Comparison of ENCODE assay signal across 13 cellular contexts in the genomic region with DNA sequence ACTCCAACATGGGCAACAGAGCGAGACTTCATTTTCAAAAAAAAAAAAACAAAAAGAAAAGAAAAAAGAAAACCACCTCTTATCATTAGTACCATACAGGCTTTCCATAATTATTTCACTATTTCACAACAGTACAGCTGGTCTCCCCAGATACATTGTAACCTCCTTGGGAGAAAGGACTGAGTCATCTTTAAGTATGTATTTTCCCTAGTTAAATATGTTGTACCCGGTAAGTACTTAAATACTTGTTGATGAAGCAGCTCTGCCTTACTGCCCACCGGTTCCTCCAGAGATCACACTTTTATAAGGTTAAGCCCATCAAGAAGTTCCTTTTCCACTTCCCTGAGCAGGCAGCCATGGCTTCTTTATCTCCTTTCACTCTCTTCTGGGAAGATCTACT.
DNase-seq lines count a peak whose midpoint lies in the region; ATAC-seq, FAIRE-seq and TF ChIP-seq lines count a peak whose summit lies in the region.
"Had no signal": no experiment of that assay in that cellular context is flagged by ENCODE, and none has a peak within 500 bp of the region (broad histone marks: within the 10 kb centered on the region; RNA-seq: fewer than 3 reads in every experiment).

No MANE protein-coding gene starts in this region.

- peaks cover 3% of the 10 kb centered on the region; the same call in 1 of the 2 replicates for H3K4me1 ChIP-seq in IMR-90 (ENCODE audit: control insufficient read depth, insufficient read depth, low read length)
- peaks cover 4% of the 10 kb centered on the region for H3K4me1 ChIP-seq in smooth muscle cell (ENCODE audit: low read depth)

- in situ Hi-C loops in IMR-90 (cut with MboI; ENCODE audit: low sequenced_read_pairs), result no loop called here

- POLR2A ChIA-PET in IMR-90 (lab: Charles Lee; ENCODE audit: unreplicated experiment), result no interaction called here

- peak overlapping the region; percentile 24; the same call in 1 of the 2 replicates for H3K14ac ChIP-seq in IMR-90 (replicated peaks; ENCODE audit: low read depth, low read length)

- peak overlapping the region; percentile 59; the same call in 1 of the 2 replicates for H2BK20ac ChIP-seq in IMR-90 (ENCODE audit: low read depth, low read length)

- H3K27ac ChIP-seq in IMR-90 (ENCODE audit: insufficient read depth, low read length) (peak overlapping the region; percentile 61; the same call in 1 of the 2 replicates), smooth muscle cell (ENCODE audit: low read depth) (peak overlapping the region; percentile 50)
- H3K27ac ChIP-seq: left ventricle myocardium inferior had no signal

- peak overlapping the region; percentile 83 for H3K18ac ChIP-seq in IMR-90 (ENCODE audit: low read depth, low read length)

- no peak overlapping the region for H3K56ac ChIP-seq in IMR-90 (ENCODE audit: extremely low read depth, insufficient read depth, low read length)

- H3K27me3 Mint-ChIP-seq in activated T-cell treated with anti-CD3 and anti-CD28 coated beads, Interleukin-2, amount 50 U/mL, for 72 hours (ENCODE audit: low read depth), result no peaks in the 10 kb centered on the region
- H3K27me3 Mint-ChIP-seq in type B pancreatic cell, result peaks cover 7% of the 10 kb centered on the region
- H3K27me3 Mint-ChIP-seq: activated CD4-positive, alpha-beta memory T cell treated with anti-CD3 and anti-CD28 coated beads for 36 hours had no signal

- H4K20me1 ChIP-seq in IMR-90 (ENCODE audit: insufficient read depth, low read length) (no peaks in the 10 kb centered on the region), smooth muscle cell (ENCODE audit: low read depth) (no peaks in the 10 kb centered on the region)

- H3K36me3 ChIP-seq in IMR-90 (ENCODE audit: control insufficient read depth, insufficient read depth, low read length) (no peaks in the 10 kb centered on the region), bronchial epithelial cell (ENCODE audit: control insufficient read depth, insufficient read depth, low read length) (no peaks in the 10 kb centered on the region), smooth muscle cell (ENCODE audit: low read depth) (no peaks in the 10 kb centered on the region)
- H3K36me3 ChIP-seq: left ventricle myocardium inferior had no signal

- H3K27ac Mint-ChIP-seq in activated T-cell treated with anti-CD3 and anti-CD28 coated beads, Interleukin-2, amount 50 U/mL, for 72 hours, result peak overlapping the region; percentile 30
- no peak overlapping the region for H3K27ac Mint-ChIP-seq in type B pancreatic cell
- H3K27ac Mint-ChIP-seq: activated CD4-positive, alpha-beta memory T cell treated with anti-CD3 and anti-CD28 coated beads for 36 hours had no signal

- TF ChIP-seq CTCF in IMR-90 (conservative IDR thresholded peaks at IDR 0.05; ENCODE audit: low read depth, low read length) (no peak), bronchial epithelial cell (IDR thresholded peaks at IDR 0.05; ENCODE audit: insufficient read depth, low read length, severe bottlenecking) (no peak), smooth muscle cell (IDR thresholded peaks at IDR 0.05; ENCODE audit: borderline replicate concordance, insufficient read depth, poor library complexity, severe bottlenecking) (no peak), type B pancreatic cell (conservative IDR thresholded peaks at IDR 0.05) (no peak)

- dilution Hi-C loops in IMR-90 (cut with HindIII; ENCODE audit: low sequenced_read_pairs, unreplicated experiment), result no loop called here

- peaks cover under 1 to 2% of the 10 kb centered on the region in 2 donors for H3K9me3 Mint-ChIP-seq in activated T-cell treated with anti-CD3 and anti-CD28 coated beads, Interleukin-2, amount 50 U/mL, for 72 hours
- H3K9me3 Mint-ChIP-seq in type B pancreatic cell, result no peaks in the 10 kb centered on the region
- H3K9me3 Mint-ChIP-seq: activated CD4-positive, alpha-beta memory T cell treated with anti-CD3 and anti-CD28 coated beads for 36 hours had no signal

- H2AK5ac ChIP-seq in IMR-90 (ENCODE audit: low read depth, low read length), result no peak overlapping the region

- no peak overlapping the region for H2BK5ac ChIP-seq in IMR-90 (ENCODE audit: low read depth, low read length, poor library complexity, severe bottlenecking)

- no peak overlapping the region for H2AK9ac ChIP-seq in IMR-90 (replicated peaks; ENCODE audit: low read depth, low read length, poor library complexity)

- H4K8ac ChIP-seq in IMR-90 (ENCODE audit: low read depth in 2 of 2, low read length in 2 of 2), result 0 out of 4 replicates have a peak overlapping the region, but pooled peaks of 1 of the 2 experiments have one; percentile 28

- H3K4me2 ChIP-seq in IMR-90 (ENCODE audit: low read depth, low read length) (no peak overlapping the region), smooth muscle cell (peak overlapping the region; percentile 45)

- H2AFZ ChIP-seq in IMR-90 (replicated peaks; ENCODE audit: low read length, poor library complexity) (no peak overlapping the region), smooth muscle cell (ENCODE audit: low read depth) (peak overlapping the region; percentile 17)

- H3K9me1 ChIP-seq in IMR-90 (ENCODE audit: insufficient read depth, low read length), result no peaks in the 10 kb centered on the region

- BruUV-seq in IMR-90 (replicated peaks; lab: Mats Ljungman, UMichigan), result no TSS peak

- 100% methylated on average over 1 of the region's 3 CpGs; no CpG with 5 or more reads in 1 of the 2 experiments for WGBS in IMR-90 (ENCODE audit: extremely low coverage in 2 of 2, insufficient read length in 1 of 2), 2 experiments
- WGBS in smooth muscle cell (ENCODE audit: low lambda C conversion rate), result 24% methylated on average over 3 of the region's 3 CpGs

- peaks cover 0 to 3% of the 10 kb centered on the region in 2 donors for H3K36me3 Mint-ChIP-seq in activated T-cell treated with anti-CD3 and anti-CD28 coated beads, Interleukin-2, amount 50 U/mL, for 72 hours (ENCODE audit: insufficient read depth in 2 of 2)
- no peaks in the 10 kb centered on the region for H3K36me3 Mint-ChIP-seq in type B pancreatic cell
- H3K36me3 Mint-ChIP-seq: activated CD4-positive, alpha-beta memory T cell treated with anti-CD3 and anti-CD28 coated beads for 36 hours had no signal

- no peaks in the 10 kb centered on the region for H3K79me2 ChIP-seq in smooth muscle cell (ENCODE audit: low read depth)

- no peak for ATAC-seq in activated T-cell treated with anti-CD3 and anti-CD28 coated beads, Interleukin-2, amount 50 U/mL, for 72 hours (replicated peaks in 1 of 2)
- ATAC-seq in IMR-90 (ENCODE audit: low read depth) (peak; percentile 94), HG02678 (IDR thresholded peaks at IDR 0.05; ENCODE audit: unreplicated experiment) (no peak), HG03108 (IDR thresholded peaks at IDR 0.05; ENCODE audit: unreplicated experiment) (no peak)

- no peak for TF ChIP-seq POLR2A in IMR-90 (IDR thresholded peaks at IDR 0.05; ENCODE audit: low read depth, low read length)

- H3K4ac ChIP-seq in IMR-90 (ENCODE audit: low read depth, low read length), result peak overlapping the region; percentile 33; the same call in 1 of the 2 replicates

- 0 out of 2 replicates have a peak overlapping the region, but pooled peaks have one; percentile 29 for H2BK120ac ChIP-seq in IMR-90 (ENCODE audit: low read depth, low read length)

- TF ChIP-seq RAD21 in IMR-90 (IDR thresholded peaks at IDR 0.05; ENCODE audit: low read length), result no peak

- H2BK15ac ChIP-seq in IMR-90 (ENCODE audit: low read depth, low read length), result no peak overlapping the region

- CTCF ChIA-PET in IMR-90 (lab: Yijun Ruan, JAX), result interaction anchor here (0.6 to 0.7 kb wide), 2 partner anchors 227 to 358 kb away, joined by 3 to 7 read pairs; no protein-coding TSS in a partner anchor

- peaks cover 29% of the 10 kb centered on the region for H3K4me1 Mint-ChIP-seq in activated T-cell treated with anti-CD3 and anti-CD28 coated beads, Interleukin-2, amount 50 U/mL, for 72 hours (ENCODE audit: low read depth)
- H3K4me1 Mint-ChIP-seq in type B pancreatic cell (ENCODE audit: unreplicated experiment), result no peaks in the 10 kb centered on the region

- no peak for DNase-seq in activated T-cell treated with anti-CD3 and anti-CD28 coated beads, Interleukin-2, amount 50 U/mL, for 72 hours
- no peak for DNase-seq in activated T-cell treated with anti-CD3 and anti-CD28 coated beads, Interleukin-2, amount 50 U/mL, for 48 hours
- DNase-seq in IMR-90 (peak; percentile 79), bronchial epithelial cell (ENCODE audit: low read depth) (peak; percentile 73), smooth muscle cell (lab: John Stamatoyannopoulos, UW; ENCODE audit: unreplicated experiment) (no peak), type B pancreatic cell (ENCODE audit: extremely low spot score, unreplicated experiment) (no peak)
- DNase-seq: left ventricle myocardium inferior had no signal

- H3K4me3 ChIP-seq in IMR-90 (ENCODE audit: insufficient read depth, low read depth, low read length), result no peak overlapping the region
- no peak overlapping the region for H3K4me3 ChIP-seq in bronchial epithelial cell (ENCODE audit: low read depth, low read length)
- no peak overlapping the region for H3K4me3 ChIP-seq in smooth muscle cell
- H3K4me3 ChIP-seq: left ventricle myocardium inferior had no signal

- peaks cover 9% of the 10 kb centered on the region for H3F3A ChIP-seq in smooth muscle cell (ENCODE audit: low read depth)

- intact Hi-C loops in IMR-90 (cut with micrococcal nuclease), result no loop called here

- H3K27me3 ChIP-seq in IMR-90 (ENCODE audit: control insufficient read depth, insufficient read depth, low read length) (no peaks in the 10 kb centered on the region), bronchial epithelial cell (ENCODE audit: control insufficient read depth, insufficient read depth, low read length) (no peaks in the 10 kb centered on the region), smooth muscle cell (ENCODE audit: low read depth) (no peaks in the 10 kb centered on the region)

- no peak for FAIRE-seq in bronchial epithelial cell (lab: Jason Lieb, UNC)
- FAIRE-seq: A204.1, frontal cortex, G401.6 had no signal

- no peaks in the 10 kb centered on the region for H3K79me1 ChIP-seq in IMR-90 (ENCODE audit: low read depth in 1 of 2, low read length in 2 of 2)

- no peak overlapping the region for H3K9ac ChIP-seq in IMR-90 (ENCODE audit: low read depth, low read length)
- no peak overlapping the region for H3K9ac ChIP-seq in smooth muscle cell (ENCODE audit: low read depth)

- H3K23ac ChIP-seq in IMR-90 (ENCODE audit: low read depth, low read length), result no peak overlapping the region; the same call in 1 of the 2 replicates

- H3K9me3 ChIP-seq in IMR-90 (ENCODE audit: control insufficient read depth, insufficient read depth, low read length), result no peaks in the 10 kb centered on the region
- H3K9me3 ChIP-seq in smooth muscle cell (replicated peaks; ENCODE audit: low read depth), result no peaks in the 10 kb centered on the region
- H3K9me3 ChIP-seq: left ventricle myocardium inferior had no signal

- peak overlapping the region; percentile 37; the same call in 1 of the 2 replicates for H4K91ac ChIP-seq in IMR-90 (ENCODE audit: insufficient read depth, low read depth, low read length)

- H3K4me3 Mint-ChIP-seq in activated T-cell treated with anti-CD3 and anti-CD28 coated beads, Interleukin-2, amount 50 U/mL, for 72 hours, result no peak overlapping the region
- H3K4me3 Mint-ChIP-seq in type B pancreatic cell, result no peak overlapping the region
- H3K4me3 Mint-ChIP-seq: activated CD4-positive, alpha-beta memory T cell treated with anti-CD3 and anti-CD28 coated beads for 36 hours had no signal

- H4K5ac ChIP-seq in IMR-90 (ENCODE audit: low read depth, low read length), result peak overlapping the region; percentile 89

Comparison
In these comparisons a context has a peak if more than half of its experiments do, and no peak if none do; other contexts are left out.
1. DNase-seq: peak in IMR-90 (single experiment) and bronchial epithelial cell (single experiment); none in activated T-cell treated with anti-CD3 and anti-CD28 coated beads, Interleukin-2, amount 50 U/mL, for 72 hours (0 of 2), activated T-cell treated with anti-CD3 and anti-CD28 coated beads, Interleukin-2, amount 50 U/mL, for 48 hours (0 of 2), smooth muscle cell (single experiment) and type B pancreatic cell (single experiment).